Comparison of ENCODE assay signal across 1 cellular context in the genomic region with DNA sequence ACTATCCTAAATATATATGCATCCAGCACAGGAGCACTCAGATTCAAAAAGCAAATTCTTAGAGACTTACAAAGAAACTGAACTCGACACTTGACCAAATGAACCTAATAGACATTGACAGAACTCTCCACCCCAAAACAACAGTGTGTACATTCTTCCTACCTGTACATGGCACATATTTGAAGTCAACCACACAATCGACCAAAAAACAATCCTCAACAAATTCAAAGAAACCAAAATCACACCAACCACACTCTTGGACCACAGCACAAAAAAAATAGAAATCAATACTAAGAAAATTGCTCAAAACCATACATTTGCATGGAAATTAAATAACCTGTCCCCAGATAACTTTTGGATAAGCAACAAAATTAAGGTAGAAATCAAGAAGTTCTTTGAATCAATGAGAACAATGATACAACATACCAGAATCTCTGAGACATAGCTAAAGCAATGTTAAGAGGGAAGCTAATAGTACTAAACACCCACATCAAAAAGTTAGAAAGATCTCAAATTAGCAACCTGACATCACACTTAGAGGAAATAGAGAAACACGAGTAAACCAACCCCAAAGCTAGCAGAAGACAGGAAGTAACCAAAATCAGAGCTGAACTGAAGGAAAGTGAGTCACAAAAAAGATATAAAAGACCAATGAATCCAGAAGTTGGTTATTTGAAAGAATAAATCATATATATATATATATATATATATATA.
TF ChIP-seq lines count a peak whose summit lies in the region.

No MANE protein-coding gene starts in this region.

TF ChIP-seq in GM12878, 131 proteins besides CTCF, POLR2A, EP300 and RAD21 (continues in another document):
- TF ChIP-seq POLR2AphosphoS5 (IDR thresholded peaks at IDR 0.05; ENCODE audit: low read length), result no peak
- TF ChIP-seq HDGF (IDR thresholded peaks at IDR 0.05), result peak; percentile 38; the same call in 1 of the 2 replicates
- no peak for TF ChIP-seq TARDBP (IDR thresholded peaks at IDR 0.05; ENCODE audit: borderline replicate concordance)
- peak; percentile 43; the same call in 1 of the 2 replicates for TF ChIP-seq CREM (IDR thresholded peaks at IDR 0.05; ENCODE audit: low read depth)
- no peak for TF ChIP-seq YBX1 (IDR thresholded peaks at IDR 0.05)
- TF ChIP-seq JUNB (IDR thresholded peaks at IDR 0.05), result peak; percentile 39; the same call in 1 of the 2 replicates
- peak in 1 of 2 experiments; percentile 84; a peak in 2 of 4 replicates for TF ChIP-seq ETV6 (conservative IDR thresholded peaks at IDR 0.05 in 1 of 2, IDR thresholded peaks at IDR 0.05 in 1 of 2; ENCODE audit: borderline replicate concordance in 1 of 2, low read depth in 1 of 2)
- peak in 1 of 2 experiments; percentile 13; a peak in 1 of 4 replicates for TF ChIP-seq BHLHE40 (IDR thresholded peaks at IDR 0.05; ENCODE audit: borderline replicate concordance in 1 of 2, low read depth in 2 of 2, low read length in 1 of 2)
- TF ChIP-seq SIN3A (IDR thresholded peaks at IDR 0.05; ENCODE audit: low read depth, low read length), result no peak
- peak; percentile 94 for TF ChIP-seq ATF7 (IDR thresholded peaks at IDR 0.05; ENCODE audit: low read depth)
- TF ChIP-seq NR2C1 (IDR thresholded peaks at IDR 0.05), result no peak
- no peak for TF ChIP-seq BRCA1 (IDR thresholded peaks at IDR 0.05; ENCODE audit: low read depth, low read length)
- TF ChIP-seq RB1 (IDR thresholded peaks at IDR 0.05; ENCODE audit: borderline replicate concordance), result no peak
- no peak for TF ChIP-seq NR2C2 (IDR thresholded peaks at IDR 0.05; ENCODE audit: borderline replicate concordance, control insufficient read depth, insufficient read length, low read depth)
- peak; percentile 76 for TF ChIP-seq RUNX3 (IDR thresholded peaks at IDR 0.05; ENCODE audit: low read length)
- TF ChIP-seq NBN (IDR thresholded peaks at IDR 0.05), result peak; percentile 68
- TF ChIP-seq MEF2A (IDR thresholded peaks at IDR 0.05; ENCODE audit: insufficient read depth, low read depth, low read length), result peak; percentile 89
- TF ChIP-seq CREB1 (IDR thresholded peaks at IDR 0.05; ENCODE audit: low read depth), result 0 out of 2 replicates have a peak, but pooled peaks have one; percentile 52
- TF ChIP-seq PAX5 (IDR thresholded peaks at IDR 0.05; ENCODE audit: borderline replicate concordance, low read depth, low read length), result no peak
- no peak for TF ChIP-seq CHD4 (IDR thresholded peaks at IDR 0.05)
- TF ChIP-seq, protein P1, sequence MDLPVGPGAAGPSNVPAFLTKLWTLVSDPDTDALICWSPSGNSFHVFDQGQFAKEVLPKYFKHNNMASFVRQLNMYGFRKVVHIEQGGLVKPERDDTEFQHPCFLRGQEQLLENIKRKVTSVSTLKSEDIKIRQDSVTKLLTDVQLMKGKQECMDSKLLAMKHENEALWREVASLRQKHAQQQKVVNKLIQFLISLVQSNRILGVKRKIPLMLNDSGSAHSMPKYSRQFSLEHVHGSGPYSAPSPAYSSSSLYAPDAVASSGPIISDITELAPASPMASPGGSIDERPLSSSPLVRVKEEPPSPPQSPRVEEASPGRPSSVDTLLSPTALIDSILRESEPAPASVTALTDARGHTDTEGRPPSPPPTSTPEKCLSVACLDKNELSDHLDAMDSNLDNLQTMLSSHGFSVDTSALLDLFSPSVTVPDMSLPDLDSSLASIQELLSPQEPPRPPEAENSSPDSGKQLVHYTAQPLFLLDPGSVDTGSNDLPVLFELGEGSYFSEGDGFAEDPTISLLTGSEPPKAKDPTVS (IDR thresholded peaks at IDR 0.05; ENCODE audit: low read depth, low read length), result no peak
- TF ChIP-seq, protein P2, sequence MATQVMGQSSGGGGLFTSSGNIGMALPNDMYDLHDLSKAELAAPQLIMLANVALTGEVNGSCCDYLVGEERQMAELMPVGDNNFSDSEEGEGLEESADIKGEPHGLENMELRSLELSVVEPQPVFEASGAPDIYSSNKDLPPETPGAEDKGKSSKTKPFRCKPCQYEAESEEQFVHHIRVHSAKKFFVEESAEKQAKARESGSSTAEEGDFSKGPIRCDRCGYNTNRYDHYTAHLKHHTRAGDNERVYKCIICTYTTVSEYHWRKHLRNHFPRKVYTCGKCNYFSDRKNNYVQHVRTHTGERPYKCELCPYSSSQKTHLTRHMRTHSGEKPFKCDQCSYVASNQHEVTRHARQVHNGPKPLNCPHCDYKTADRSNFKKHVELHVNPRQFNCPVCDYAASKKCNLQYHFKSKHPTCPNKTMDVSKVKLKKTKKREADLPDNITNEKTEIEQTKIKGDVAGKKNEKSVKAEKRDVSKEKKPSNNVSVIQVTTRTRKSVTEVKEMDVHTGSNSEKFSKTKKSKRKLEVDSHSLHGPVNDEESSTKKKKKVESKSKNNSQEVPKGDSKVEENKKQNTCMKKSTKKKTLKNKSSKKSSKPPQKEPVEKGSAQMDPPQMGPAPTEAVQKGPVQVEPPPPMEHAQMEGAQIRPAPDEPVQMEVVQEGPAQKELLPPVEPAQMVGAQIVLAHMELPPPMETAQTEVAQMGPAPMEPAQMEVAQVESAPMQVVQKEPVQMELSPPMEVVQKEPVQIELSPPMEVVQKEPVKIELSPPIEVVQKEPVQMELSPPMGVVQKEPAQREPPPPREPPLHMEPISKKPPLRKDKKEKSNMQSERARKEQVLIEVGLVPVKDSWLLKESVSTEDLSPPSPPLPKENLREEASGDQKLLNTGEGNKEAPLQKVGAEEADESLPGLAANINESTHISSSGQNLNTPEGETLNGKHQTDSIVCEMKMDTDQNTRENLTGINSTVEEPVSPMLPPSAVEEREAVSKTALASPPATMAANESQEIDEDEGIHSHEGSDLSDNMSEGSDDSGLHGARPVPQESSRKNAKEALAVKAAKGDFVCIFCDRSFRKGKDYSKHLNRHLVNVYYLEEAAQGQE (IDR thresholded peaks at IDR 0.05; ENCODE audit: low read depth, low read length), result no peak
- no peak for TF ChIP-seq CEBPB (IDR thresholded peaks at IDR 0.05; ENCODE audit: borderline replicate concordance in 1 of 2, low read depth in 2 of 2, low read length in 2 of 2)
- no peak for TF ChIP-seq ZBED1 (IDR thresholded peaks at IDR 0.05; ENCODE audit: borderline replicate concordance)
- no peak for TF ChIP-seq CHD1 (IDR thresholded peaks at IDR 0.05; ENCODE audit: low read depth, low read length)
- no peak for TF ChIP-seq SMARCA5 (IDR thresholded peaks at IDR 0.05)
- TF ChIP-seq, protein P3, sequence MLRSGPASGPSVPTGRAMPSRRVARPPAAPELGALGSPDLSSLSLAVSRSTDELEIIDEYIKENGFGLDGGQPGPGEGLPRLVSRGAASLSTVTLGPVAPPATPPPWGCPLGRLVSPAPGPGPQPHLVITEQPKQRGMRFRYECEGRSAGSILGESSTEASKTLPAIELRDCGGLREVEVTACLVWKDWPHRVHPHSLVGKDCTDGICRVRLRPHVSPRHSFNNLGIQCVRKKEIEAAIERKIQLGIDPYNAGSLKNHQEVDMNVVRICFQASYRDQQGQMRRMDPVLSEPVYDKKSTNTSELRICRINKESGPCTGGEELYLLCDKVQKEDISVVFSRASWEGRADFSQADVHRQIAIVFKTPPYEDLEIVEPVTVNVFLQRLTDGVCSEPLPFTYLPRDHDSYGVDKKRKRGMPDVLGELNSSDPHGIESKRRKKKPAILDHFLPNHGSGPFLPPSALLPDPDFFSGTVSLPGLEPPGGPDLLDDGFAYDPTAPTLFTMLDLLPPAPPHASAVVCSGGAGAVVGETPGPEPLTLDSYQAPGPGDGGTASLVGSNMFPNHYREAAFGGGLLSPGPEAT (IDR thresholded peaks at IDR 0.05; ENCODE audit: low read depth), result 0 out of 2 replicates have a peak, but pooled peaks have one; percentile 43
- TF ChIP-seq NFIC (IDR thresholded peaks at IDR 0.05; ENCODE audit: low read depth, low read length), result peak; percentile 59; the same call in 1 of the 2 replicates
- peak; percentile 82 for TF ChIP-seq ATF2 (IDR thresholded peaks at IDR 0.05; ENCODE audit: low read length)
- TF ChIP-seq, protein P4, sequence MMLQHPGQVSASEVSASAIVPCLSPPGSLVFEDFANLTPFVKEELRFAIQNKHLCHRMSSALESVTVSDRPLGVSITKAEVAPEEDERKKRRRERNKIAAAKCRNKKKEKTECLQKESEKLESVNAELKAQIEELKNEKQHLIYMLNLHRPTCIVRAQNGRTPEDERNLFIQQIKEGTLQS (IDR thresholded peaks at IDR 0.05; ENCODE audit: borderline replicate concordance, extremely low read depth, low read depth, low read length), result no peak
- TF ChIP-seq, protein P5, sequence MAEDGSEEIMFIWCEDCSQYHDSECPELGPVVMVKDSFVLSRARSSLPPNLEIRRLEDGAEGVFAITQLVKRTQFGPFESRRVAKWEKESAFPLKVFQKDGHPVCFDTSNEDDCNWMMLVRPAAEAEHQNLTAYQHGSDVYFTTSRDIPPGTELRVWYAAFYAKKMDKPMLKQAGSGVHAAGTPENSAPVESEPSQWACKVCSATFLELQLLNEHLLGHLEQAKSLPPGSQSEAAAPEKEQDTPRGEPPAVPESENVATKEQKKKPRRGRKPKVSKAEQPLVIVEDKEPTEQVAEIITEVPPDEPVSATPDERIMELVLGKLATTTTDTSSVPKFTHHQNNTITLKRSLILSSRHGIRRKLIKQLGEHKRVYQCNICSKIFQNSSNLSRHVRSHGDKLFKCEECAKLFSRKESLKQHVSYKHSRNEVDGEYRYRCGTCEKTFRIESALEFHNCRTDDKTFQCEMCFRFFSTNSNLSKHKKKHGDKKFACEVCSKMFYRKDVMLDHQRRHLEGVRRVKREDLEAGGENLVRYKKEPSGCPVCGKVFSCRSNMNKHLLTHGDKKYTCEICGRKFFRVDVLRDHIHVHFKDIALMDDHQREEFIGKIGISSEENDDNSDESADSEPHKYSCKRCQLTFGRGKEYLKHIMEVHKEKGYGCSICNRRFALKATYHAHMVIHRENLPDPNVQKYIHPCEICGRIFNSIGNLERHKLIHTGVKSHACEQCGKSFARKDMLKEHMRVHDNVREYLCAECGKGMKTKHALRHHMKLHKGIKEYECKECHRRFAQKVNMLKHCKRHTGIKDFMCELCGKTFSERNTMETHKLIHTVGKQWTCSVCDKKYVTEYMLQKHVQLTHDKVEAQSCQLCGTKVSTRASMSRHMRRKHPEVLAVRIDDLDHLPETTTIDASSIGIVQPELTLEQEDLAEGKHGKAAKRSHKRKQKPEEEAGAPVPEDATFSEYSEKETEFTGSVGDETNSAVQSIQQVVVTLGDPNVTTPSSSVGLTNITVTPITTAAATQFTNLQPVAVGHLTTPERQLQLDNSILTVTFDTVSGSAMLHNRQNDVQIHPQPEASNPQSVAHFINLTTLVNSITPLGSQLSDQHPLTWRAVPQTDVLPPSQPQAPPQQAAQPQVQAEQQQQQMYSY (CRISPR knock-in tag; IDR thresholded peaks at IDR 0.05), result no peak
- TF ChIP-seq FOXM1 (IDR thresholded peaks at IDR 0.05; ENCODE audit: low read depth, low read length), result no peak
- TF ChIP-seq TAF1 (IDR thresholded peaks at IDR 0.05; ENCODE audit: borderline replicate concordance, low read depth, low read length), result no peak
- no peak for TF ChIP-seq POU2F2 (IDR thresholded peaks at IDR 0.05; ENCODE audit: borderline replicate concordance, low read depth, low read length)
- TF ChIP-seq TCF7 (IDR thresholded peaks at IDR 0.05; ENCODE audit: borderline replicate concordance), result peak; percentile 94
- peak; percentile 86 for TF ChIP-seq MEF2B (IDR thresholded peaks at IDR 0.05; ENCODE audit: partially characterized antibody, poor library complexity, severe bottlenecking)
- no peak for TF ChIP-seq SREBF2 (IDR thresholded peaks at IDR 0.05; ENCODE audit: low read length)
- TF ChIP-seq, protein P6, sequence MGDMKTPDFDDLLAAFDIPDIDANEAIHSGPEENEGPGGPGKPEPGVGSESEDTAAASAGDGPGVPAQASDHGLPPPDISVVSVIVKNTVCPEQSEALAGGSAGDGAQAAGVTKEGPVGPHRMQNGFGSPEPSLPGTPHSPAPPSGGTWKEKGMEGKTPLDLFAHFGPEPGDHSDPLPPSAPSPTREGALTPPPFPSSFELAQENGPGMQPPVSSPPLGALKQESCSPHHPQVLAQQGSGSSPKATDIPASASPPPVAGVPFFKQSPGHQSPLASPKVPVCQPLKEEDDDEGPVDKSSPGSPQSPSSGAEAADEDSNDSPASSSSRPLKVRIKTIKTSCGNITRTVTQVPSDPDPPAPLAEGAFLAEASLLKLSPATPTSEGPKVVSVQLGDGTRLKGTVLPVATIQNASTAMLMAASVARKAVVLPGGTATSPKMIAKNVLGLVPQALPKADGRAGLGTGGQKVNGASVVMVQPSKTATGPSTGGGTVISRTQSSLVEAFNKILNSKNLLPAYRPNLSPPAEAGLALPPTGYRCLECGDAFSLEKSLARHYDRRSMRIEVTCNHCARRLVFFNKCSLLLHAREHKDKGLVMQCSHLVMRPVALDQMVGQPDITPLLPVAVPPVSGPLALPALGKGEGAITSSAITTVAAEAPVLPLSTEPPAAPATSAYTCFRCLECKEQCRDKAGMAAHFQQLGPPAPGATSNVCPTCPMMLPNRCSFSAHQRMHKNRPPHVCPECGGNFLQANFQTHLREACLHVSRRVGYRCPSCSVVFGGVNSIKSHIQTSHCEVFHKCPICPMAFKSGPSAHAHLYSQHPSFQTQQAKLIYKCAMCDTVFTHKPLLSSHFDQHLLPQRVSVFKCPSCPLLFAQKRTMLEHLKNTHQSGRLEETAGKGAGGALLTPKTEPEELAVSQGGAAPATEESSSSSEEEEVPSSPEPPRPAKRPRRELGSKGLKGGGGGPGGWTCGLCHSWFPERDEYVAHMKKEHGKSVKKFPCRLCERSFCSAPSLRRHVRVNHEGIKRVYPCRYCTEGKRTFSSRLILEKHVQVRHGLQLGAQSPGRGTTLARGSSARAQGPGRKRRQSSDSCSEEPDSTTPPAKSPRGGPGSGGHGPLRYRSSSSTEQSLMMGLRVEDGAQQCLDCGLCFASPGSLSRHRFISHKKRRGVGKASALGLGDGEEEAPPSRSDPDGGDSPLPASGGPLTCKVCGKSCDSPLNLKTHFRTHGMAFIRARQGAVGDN (IDR thresholded peaks at IDR 0.05), result no peak
- peak; percentile 14; the same call in 1 of the 2 replicates for TF ChIP-seq BMI1 (IDR thresholded peaks at IDR 0.05; ENCODE audit: borderline replicate concordance)
- TF ChIP-seq RCOR1 (conservative IDR thresholded peaks at IDR 0.05; ENCODE audit: low read depth, low read length), result no peak
- TF ChIP-seq HCFC1 (IDR thresholded peaks at IDR 0.05; ENCODE audit: low read length), result no peak
- TF ChIP-seq, protein P7, sequence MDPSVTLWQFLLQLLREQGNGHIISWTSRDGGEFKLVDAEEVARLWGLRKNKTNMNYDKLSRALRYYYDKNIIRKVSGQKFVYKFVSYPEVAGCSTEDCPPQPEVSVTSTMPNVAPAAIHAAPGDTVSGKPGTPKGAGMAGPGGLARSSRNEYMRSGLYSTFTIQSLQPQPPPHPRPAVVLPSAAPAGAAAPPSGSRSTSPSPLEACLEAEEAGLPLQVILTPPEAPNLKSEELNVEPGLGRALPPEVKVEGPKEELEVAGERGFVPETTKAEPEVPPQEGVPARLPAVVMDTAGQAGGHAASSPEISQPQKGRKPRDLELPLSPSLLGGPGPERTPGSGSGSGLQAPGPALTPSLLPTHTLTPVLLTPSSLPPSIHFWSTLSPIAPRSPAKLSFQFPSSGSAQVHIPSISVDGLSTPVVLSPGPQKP (IDR thresholded peaks at IDR 0.05; ENCODE audit: low read depth, low read length), result no peak
- TF ChIP-seq SREBF1 (IDR thresholded peaks at IDR 0.05; ENCODE audit: low read length), result no peak
- 0 out of 2 replicates have a peak, but pooled peaks have one; percentile 18 for TF ChIP-seq MTA2 (IDR thresholded peaks at IDR 0.05; ENCODE audit: low read depth)
